ENCODE assay signal across 1 cellular context in genomic region chr6:107315116-107315515, GRCh38.
TF ChIP-seq lines count a peak whose summit lies in the region.

No MANE protein-coding gene starts in this region.

TF ChIP-seq in K562, 482 proteins besides CTCF, POLR2A, EP300 and RAD21 (continued from another document):
- no peak for TF ChIP-seq CHD7 (IDR thresholded peaks at IDR 0.05; ENCODE audit: low read depth, low read length)
- peak; percentile 64 for TF ChIP-seq C11orf30 (IDR thresholded peaks at IDR 0.05; ENCODE audit: low read depth)
- TF ChIP-seq XRCC5 (IDR thresholded peaks at IDR 0.05; ENCODE audit: low read depth, low read length): no peak
- no peak for TF ChIP-seq HEY1 (CRISPR knock-in tag; IDR thresholded peaks at IDR 0.05; ENCODE audit: borderline replicate concordance)
- TF ChIP-seq HNRNPUL1 (IDR thresholded peaks at IDR 0.05; ENCODE audit: low read length): no peak
- TF ChIP-seq MAFF (IDR thresholded peaks at IDR 0.05; ENCODE audit: low read length): peak; percentile 60
- TF ChIP-seq MAFK (IDR thresholded peaks at IDR 0.05; ENCODE audit: low read length): peak; percentile 53; the same call in 1 of the 2 replicates
- TF ChIP-seq KDM1A (IDR thresholded peaks at IDR 0.05): no peak
- no peak for TF ChIP-seq JUNB (CRISPR knock-in tag; conservative IDR thresholded peaks at IDR 0.05)
- TF ChIP-seq MAFG (tag; conservative IDR thresholded peaks at IDR 0.05): peak; percentile 36
- no peak for TF ChIP-seq ZNF347 (CRISPR knock-in tag; IDR thresholded peaks at IDR 0.05; ENCODE audit: low read depth)
- TF ChIP-seq TBL1XR1 (IDR thresholded peaks at IDR 0.05; ENCODE audit: low read length in 2 of 2): no peak
